Comparison of ENCODE assay signal across 12 cellular contexts in genomic region chrX:139290310-139290709, GRCh38.
DNase-seq lines count a peak whose midpoint lies in the region; ATAC-seq lines count a peak whose summit lies in the region.
"Had no signal": no experiment of that assay in that cellular context is flagged by ENCODE, and none has a peak within 500 bp of the region (broad histone marks: within the 10 kb centered on the region; RNA-seq: fewer than 3 reads in every experiment).

No MANE protein-coding gene starts in this region.

- H3K4me3 ChIP-seq in trophoblast cell (ENCODE audit: low read depth, low read length) (no peak overlapping the region), neuronal stem cell (ENCODE audit: low read length in 2 of 2) (no peak overlapping the region)

- H3K79me1 ChIP-seq in trophoblast cell (ENCODE audit: low read length), result no peaks in the 10 kb centered on the region
- no peaks in the 10 kb centered on the region for H3K79me1 ChIP-seq in neuronal stem cell (ENCODE audit: low read depth, low read length)

- H3K14ac ChIP-seq in trophoblast cell (ENCODE audit: low read length), result no peak overlapping the region
- H3K14ac ChIP-seq in neuronal stem cell (ENCODE audit: low read length), result no peak overlapping the region

- H3K9ac ChIP-seq in trophoblast cell (ENCODE audit: low read length) (no peak overlapping the region), neuronal stem cell (ENCODE audit: low read depth, low read length, poor library complexity) (no peak overlapping the region)

- H3K4ac ChIP-seq in trophoblast cell (ENCODE audit: low read depth, low read length), result no peak overlapping the region
- no peak overlapping the region for H3K4ac ChIP-seq in neuronal stem cell (ENCODE audit: low read length)

- no peaks in the 10 kb centered on the region for H3K9me3 Mint-ChIP-seq in activated T-helper 17 cell treated with anti-CD3 and anti-CD28 coated beads, Interleukin-2, amount 50 U/mL, for 72 hours
- H3K9me3 Mint-ChIP-seq in activated T-helper 1 cell treated with anti-CD3 and anti-CD28 coated beads, Interleukin-12 subunit alpha, Interleukin-12 subunit beta, Interleukin-2, Interleukin-4 antibody, amounts not matched to agents 30 ng/mL and 10 ng/mL and 1 ng/mL, durations not matched to agents 14 hours and 24 hours and 36 hours, result no peaks in the 10 kb centered on the region
- H3K9me3 Mint-ChIP-seq: activated naive CD8-positive, alpha-beta T cell treated with anti-CD3 and anti-CD28 coated beads, Interleukin-2, amount 50 U/mL, for 24 hours had no signal

- H3K36me3 Mint-ChIP-seq in activated T-helper 17 cell treated with anti-CD3 and anti-CD28 coated beads, Interleukin-2, amount 50 U/mL, for 72 hours (ENCODE audit: low read depth), result no peaks in the 10 kb centered on the region
- H3K36me3 Mint-ChIP-seq in activated T-helper 1 cell treated with anti-CD3 and anti-CD28 coated beads, Interleukin-12 subunit alpha, Interleukin-12 subunit beta, Interleukin-2, Interleukin-4 antibody, amounts not matched to agents 30 ng/mL and 10 ng/mL and 1 ng/mL, durations not matched to agents 14 hours and 24 hours and 36 hours (ENCODE audit: low read depth), result no peaks in the 10 kb centered on the region

- no peak overlapping the region for H3K4me2 ChIP-seq in trophoblast cell (ENCODE audit: low read length)
- H3K4me2 ChIP-seq in neuronal stem cell (ENCODE audit: insufficient read depth, low read length, poor library complexity, severe bottlenecking), result no peak overlapping the region

- H3K27me3 ChIP-seq in trophoblast cell (ENCODE audit: insufficient read depth, low read length) (no peaks in the 10 kb centered on the region), neuronal stem cell (ENCODE audit: control insufficient read depth in 3 of 3, insufficient read depth in 3 of 3, low read depth in 1 of 3, low read length in 3 of 3) (peaks cover 0 to 4% (median 0%) of the 10 kb centered on the region in 3 experiments)

- H3K18ac ChIP-seq in trophoblast cell (ENCODE audit: low read length) (no peak overlapping the region), neuronal stem cell (ENCODE audit: low read length) (no peak overlapping the region)

- H4K8ac ChIP-seq in trophoblast cell (ENCODE audit: low read depth, low read length), result no peak overlapping the region
- no peak overlapping the region for H4K8ac ChIP-seq in neuronal stem cell (ENCODE audit: low read depth, low read length)

- H4K91ac ChIP-seq in trophoblast cell (ENCODE audit: low read depth, low read length), result no peak overlapping the region
- no peak overlapping the region for H4K91ac ChIP-seq in neuronal stem cell (ENCODE audit: low read depth, low read length, poor library complexity)

- H2BK12ac ChIP-seq in trophoblast cell (ENCODE audit: low read length) (no peak overlapping the region), neuronal stem cell (ENCODE audit: low read length) (no peak overlapping the region)

- no peaks in the 10 kb centered on the region for H3K27me3 Mint-ChIP-seq in activated T-helper 17 cell treated with anti-CD3 and anti-CD28 coated beads, Interleukin-2, amount 50 U/mL, for 72 hours
- H3K27me3 Mint-ChIP-seq in activated T-helper 1 cell treated with anti-CD3 and anti-CD28 coated beads, Interleukin-12 subunit alpha, Interleukin-12 subunit beta, Interleukin-2, Interleukin-4 antibody, amounts not matched to agents 30 ng/mL and 10 ng/mL and 1 ng/mL, durations not matched to agents 14 hours and 24 hours and 36 hours (ENCODE audit: insufficient read depth), result no peaks in the 10 kb centered on the region

- no CpG with 5 or more reads among the region's 1 CpG for WGBS in trophoblast cell (ENCODE audit: extremely low coverage, insufficient coverage, insufficient read length)
- WGBS in neuronal stem cell (ENCODE audit: extremely low coverage in 2 of 2, insufficient read length in 2 of 2, insufficient replicate concordance in 1 of 2), 2 donors, result no CpG with 5 or more reads among the region's 1 CpG

- no peaks in the 10 kb centered on the region for H3K4me1 Mint-ChIP-seq in activated T-helper 17 cell treated with anti-CD3 and anti-CD28 coated beads, Interleukin-2, amount 50 U/mL, for 72 hours
- no peaks in the 10 kb centered on the region for H3K4me1 Mint-ChIP-seq in activated T-helper 1 cell treated with anti-CD3 and anti-CD28 coated beads, Interleukin-12 subunit alpha, Interleukin-12 subunit beta, Interleukin-2, Interleukin-4 antibody, amounts not matched to agents 30 ng/mL and 10 ng/mL and 1 ng/mL, durations not matched to agents 14 hours and 24 hours and 36 hours (ENCODE audit: low read depth)
- H3K4me1 Mint-ChIP-seq: activated naive CD8-positive, alpha-beta T cell treated with anti-CD3 and anti-CD28 coated beads, Interleukin-2, amount 50 U/mL, for 24 hours had no signal

- H3K23ac ChIP-seq in trophoblast cell (ENCODE audit: low read length) (no peak overlapping the region), neuronal stem cell (ENCODE audit: low read depth, low read length, poor library complexity) (no peak overlapping the region)

- no peaks in the 10 kb centered on the region for H3K79me2 ChIP-seq in trophoblast cell (ENCODE audit: control insufficient read depth, insufficient read depth, low read length, poor library complexity)

- H3K36me3 ChIP-seq in trophoblast cell (ENCODE audit: control insufficient read depth in 1 of 2, insufficient read depth in 2 of 2, low read length in 2 of 2) (no peaks in the 10 kb centered on the region), neuronal stem cell (replicated peaks in 1 of 2; ENCODE audit: control insufficient read depth in 2 of 2, insufficient read depth in 2 of 2, low read length in 2 of 2) (no peaks in the 10 kb centered on the region)

- H3K27ac ChIP-seq in trophoblast cell (ENCODE audit: low read depth, low read length) (no peak overlapping the region), neuronal stem cell (replicated peaks; ENCODE audit: low read length) (no peak overlapping the region)

- H2AFZ ChIP-seq in trophoblast cell (ENCODE audit: insufficient read depth, low read length, poor library complexity) (no peak overlapping the region), neuronal stem cell (ENCODE audit: low read length) (no peak overlapping the region)

- H2BK5ac ChIP-seq in trophoblast cell (ENCODE audit: low read depth, low read length, poor library complexity), result no peak overlapping the region
- H2BK5ac ChIP-seq in neuronal stem cell (ENCODE audit: low read length), result no peak overlapping the region

- H2BK120ac ChIP-seq in trophoblast cell (ENCODE audit: insufficient read depth, low read length, poor library complexity) (no peak overlapping the region), neuronal stem cell (ENCODE audit: low read depth, low read length) (no peak overlapping the region)

- H2AK5ac ChIP-seq in trophoblast cell (ENCODE audit: low read length) (no peak overlapping the region), neuronal stem cell (ENCODE audit: low read depth, low read length) (no peak overlapping the region)

- ATAC-seq in GM19463 (IDR thresholded peaks at IDR 0.05; ENCODE audit: unreplicated experiment) (peak; percentile 67), HG03378 (IDR thresholded peaks at IDR 0.05; ENCODE audit: unreplicated experiment) (peak; percentile 92)
- peak; percentile 24 for ATAC-seq in activated T-helper 17 cell treated with anti-CD3 and anti-CD28 coated beads, Interleukin-2, amount 50 U/mL, for 72 hours (replicated peaks)
- ATAC-seq: activated naive CD8-positive, alpha-beta T cell treated with anti-CD3 and anti-CD28 coated beads, Interleukin-2, amount 50 U/mL, for 24 hours; Right ventricle myocardium inferior had no signal

- DNase-seq in GM03348 (ENCODE audit: low spot score) (peak; percentile 26), NCI-H524 treated with DMSO at 0.1 percent for 48 hours (lab: John Stamatoyannopoulos, UW) (no peak), trophoblast cell (no peak), neuronal stem cell (ENCODE audit: low spot score) (no peak)
- DNase-seq in activated T-helper 1 cell treated with anti-CD3 and anti-CD28 coated beads, Interleukin-12 subunit alpha, Interleukin-12 subunit beta, Interleukin-2, Interleukin-4 antibody, amounts not matched to agents 30 ng/mL and 10 ng/mL and 1 ng/mL, durations not matched to agents 14 hours and 24 hours and 36 hours (ENCODE audit: low spot score), result no peak
- DNase-seq: activated naive CD8-positive, alpha-beta T cell treated with anti-CD3 and anti-CD28 coated beads, Interleukin-2, amount 50 U/mL, for 24 hours; NCI-H510A treated with DMSO at 0.1 percent for 48 hours; posterior cingulate gyrus had no signal

- H2BK15ac ChIP-seq in neuronal stem cell (ENCODE audit: low read length), result no peak overlapping the region

- no peaks in the 10 kb centered on the region for H3K4me1 ChIP-seq in trophoblast cell (ENCODE audit: control insufficient read depth in 1 of 2, insufficient read depth in 2 of 2, low read length in 2 of 2)
- H3K4me1 ChIP-seq in neuronal stem cell (ENCODE audit: control insufficient read depth in 2 of 2, insufficient read depth in 1 of 2, low read depth in 1 of 2, low read length in 2 of 2), result no peaks in the 10 kb centered on the region

- no peak overlapping the region for H4K12ac ChIP-seq in trophoblast cell (ENCODE audit: low read depth, low read length)

- intact Hi-C loops in activated T-helper 1 cell treated with anti-CD3 and anti-CD28 coated beads, Interleukin-12 subunit alpha, Interleukin-12 subunit beta, Interleukin-2, Interleukin-4 antibody, amounts not matched to agents 30 ng/mL and 10 ng/mL and 1 ng/mL, durations not matched to agents 14 hours and 24 hours and 36 hours (cut with micrococcal nuclease), result no loop called here

- H3K9me3 ChIP-seq in trophoblast cell (ENCODE audit: insufficient read depth, low read depth, low read length) (no peaks in the 10 kb centered on the region), neuronal stem cell (replicated peaks in 1 of 2; ENCODE audit: control insufficient read depth in 2 of 2, insufficient read depth in 1 of 2, low read depth in 1 of 2, low read length in 2 of 2) (no peaks in the 10 kb centered on the region)

- no peak overlapping the region for H3K27ac Mint-ChIP-seq in activated T-helper 17 cell treated with anti-CD3 and anti-CD28 coated beads, Interleukin-2, amount 50 U/mL, for 72 hours
- H3K27ac Mint-ChIP-seq in activated T-helper 1 cell treated with anti-CD3 and anti-CD28 coated beads, Interleukin-12 subunit alpha, Interleukin-12 subunit beta, Interleukin-2, Interleukin-4 antibody, amounts not matched to agents 30 ng/mL and 10 ng/mL and 1 ng/mL, durations not matched to agents 14 hours and 24 hours and 36 hours, result no peak overlapping the region
- H3K27ac Mint-ChIP-seq: activated naive CD8-positive, alpha-beta T cell treated with anti-CD3 and anti-CD28 coated beads, Interleukin-2, amount 50 U/mL, for 24 hours had no signal

- H3K4me3 Mint-ChIP-seq in activated T-helper 17 cell treated with anti-CD3 and anti-CD28 coated beads, Interleukin-2, amount 50 U/mL, for 72 hours, result no peak overlapping the region
- no peak overlapping the region for H3K4me3 Mint-ChIP-seq in activated T-helper 1 cell treated with anti-CD3 and anti-CD28 coated beads, Interleukin-12 subunit alpha, Interleukin-12 subunit beta, Interleukin-2, Interleukin-4 antibody, amounts not matched to agents 30 ng/mL and 10 ng/mL and 1 ng/mL, durations not matched to agents 14 hours and 24 hours and 36 hours
- H3K4me3 Mint-ChIP-seq: activated naive CD8-positive, alpha-beta T cell treated with anti-CD3 and anti-CD28 coated beads, Interleukin-2, amount 50 U/mL, for 24 hours had no signal

Comparison
In these comparisons a context has a peak if more than half of its experiments do, and no peak if none do; other contexts are left out.
1. ATAC-seq: peak in every context shown above with its lines; median percentile 92 in HG03378; 67 in GM19463; 24 in activated T-helper 17 cell treated with anti-CD3 and anti-CD28 coated beads, Interleukin-2, amount 50 U/mL, for 72 hours.